In the genomic region with DNA sequence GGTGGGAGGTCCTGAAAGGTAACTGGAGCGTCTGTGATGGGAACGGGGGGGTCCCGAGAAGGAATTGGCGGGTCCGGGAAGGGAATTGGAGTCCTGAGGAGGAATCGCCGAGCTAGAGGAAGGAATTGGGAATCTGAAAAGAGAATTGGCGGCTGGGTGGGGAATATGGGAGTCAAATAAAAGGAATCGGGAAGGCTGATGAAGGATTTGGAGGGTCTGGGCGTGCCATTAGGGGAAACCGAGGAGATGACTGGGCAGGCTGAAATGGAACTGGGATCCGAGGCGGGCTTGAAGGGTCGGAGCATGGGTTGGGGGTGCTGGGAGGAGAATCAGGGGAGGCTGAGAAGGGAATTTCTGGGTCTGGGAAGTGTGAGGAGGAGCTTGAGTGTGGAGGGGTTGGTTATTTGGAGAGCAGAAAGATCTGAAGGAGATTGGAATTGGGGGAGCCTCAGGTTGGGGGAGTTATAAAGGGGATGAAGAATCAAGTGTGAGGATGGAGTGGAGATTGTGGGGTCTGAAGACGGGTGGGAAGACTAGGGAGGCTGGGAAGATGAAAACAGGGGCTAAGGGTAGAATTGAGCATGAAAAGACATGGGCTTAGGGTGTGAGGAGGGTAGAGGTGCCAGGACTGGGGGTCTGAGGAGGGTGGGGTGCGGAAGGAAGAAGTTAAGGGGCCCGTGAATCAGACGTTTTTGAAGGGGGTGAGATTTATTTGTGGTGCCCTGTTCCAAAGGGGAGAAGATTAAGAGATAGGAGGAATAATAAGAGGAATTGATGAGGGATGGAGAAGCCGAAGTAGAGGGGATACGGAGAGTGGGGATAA, we compare ENCODE assay signal across 8 cellular contexts. TPM values are rescaled to one million over a fixed set of nuclear protein-coding genes. Genes with fewer than 3 reads are reported as not detected.
DNase-seq lines count a peak whose midpoint lies in the region; ATAC-seq and TF ChIP-seq lines count a peak whose summit lies in the region.

No MANE protein-coding gene starts in this region.

- H3K36me3 ChIP-seq in colonic mucosa, result no peaks in the 10 kb centered on the region

- H3K4me3 Mint-ChIP-seq in natural killer cell, result peak overlapping the region; percentile 99

- peak overlapping the region; percentile 90 for H3K27ac ChIP-seq in C4-2B
- H3K27ac ChIP-seq in colonic mucosa, result peak overlapping the region; percentile 95

- peak overlapping the region; percentile 79 for H3K4me3 ChIP-seq in colonic mucosa

- no peaks in the 10 kb centered on the region for H3K27me3 ChIP-seq in colonic mucosa

- H3K4me1 Mint-ChIP-seq in natural killer cell, result peaks cover 49 to 52% of the 10 kb centered on the region in 2 donors

- in situ Hi-C loops in G401 (cut with HindIII; ENCODE audit: low sequenced_read_pairs), result no loop called here

- no peak for ATAC-seq in natural killer cell
- ATAC-seq in GM21717 (IDR thresholded peaks at IDR 0.05; ENCODE audit: unreplicated experiment), result no peak
- no peak for ATAC-seq in HG03108 (IDR thresholded peaks at IDR 0.05; ENCODE audit: unreplicated experiment)
- no peak for ATAC-seq in GM18858 (IDR thresholded peaks at IDR 0.05; ENCODE audit: unreplicated experiment)

- intact Hi-C loops in colonic mucosa (cut with DNase I) (loop anchor here (5.0 kb wide), 1 partner anchor 34 kb away; no protein-coding TSS in a partner anchor), natural killer cell (cut with micrococcal nuclease) (loop anchor here (5.0 kb wide), 1 partner anchor 34 kb away; no protein-coding TSS in a partner anchor)

- no peaks in the 10 kb centered on the region for H3K9me3 Mint-ChIP-seq in natural killer cell

- peaks cover 5% of the 10 kb centered on the region for H3K4me1 ChIP-seq in colonic mucosa

- peak; percentile 25 for DNase-seq in NAMALWA (ENCODE audit: low spot score)
- DNase-seq in colonic mucosa, result peak; percentile 29
- DNase-seq in natural killer cell, result no peak
- no peak for DNase-seq in G401 (ENCODE audit: low spot score)

- H3K36me3 Mint-ChIP-seq in natural killer cell, result no peaks in the 10 kb centered on the region

- H3K27me3 Mint-ChIP-seq in natural killer cell (ENCODE audit: low read depth in 2 of 2), result no peaks in the 10 kb centered on the region

- no peaks in the 10 kb centered on the region for H3K9me3 ChIP-seq in colonic mucosa

- no peak for TF ChIP-seq CTCF in C4-2B (conservative IDR thresholded peaks at IDR 0.05)
- no peak for TF ChIP-seq CTCF in colonic mucosa (IDR thresholded peaks at IDR 0.05)
- no peak for TF ChIP-seq CTCF in natural killer cell (IDR thresholded peaks at IDR 0.05)

- H3K9ac ChIP-seq in colonic mucosa (ENCODE audit: low read depth in 2 of 2, low read length in 2 of 2), result peak overlapping the region; percentile 100

- H3K27ac Mint-ChIP-seq in natural killer cell, result peak overlapping the region; percentile 85 to 92

RNA-seq across cellular contexts. Expression of a gene that starts 0.7 kb away (rescaled TPM):
- 1,000 to 10,000 TPM; 1,019 to 1,060 TPM for total RNA-seq in colonic mucosa
- 100 to 1,000 TPM; 443 to 595 (median 541) TPM for total RNA-seq in natural killer cell
- 173 and 182 TPM in 2 replicates for total RNA-seq in G401 (2014; rRNA removed; shearing (Covaris generic))

RNA-seq across cellular contexts. Expression of a gene that starts 29.2 kb away (rescaled TPM):
- total RNA-seq in colonic mucosa, result 100 to 1,000 TPM; 367 to 445 TPM
- 100 to 1,000 TPM; 232 to 262 (median 238) TPM for total RNA-seq in natural killer cell
- 451 and 515 TPM in 2 replicates for total RNA-seq in G401 (2014; rRNA removed; shearing (Covaris generic))

RNA-seq across cellular contexts. Expression of a gene that starts 30.4 kb away (rescaled TPM):
- total RNA-seq in colonic mucosa, result 1 to 10 TPM; 2.6 to 4.9 TPM
- total RNA-seq in natural killer cell, result 100 to 1,000 TPM; 162 to 201 (median 163) TPM
- total RNA-seq in G401 (2014; rRNA removed; shearing (Covaris generic)), result 0.62 TPM in 1 of 2 replicates, not detected in the other

Comparison
In these comparisons a context has a peak if more than half of its experiments do, and no peak if none do; other contexts are left out.
1. DNase-seq: peak in NAMALWA (single experiment) and colonic mucosa (single experiment); none in natural killer cell (single experiment) and G401 (single experiment).
2. RNA of a gene that starts 30.4 kb away (total RNA-seq): 162 to 201 TPM in natural killer cell; 2.6 to 4.9 TPM in colonic mucosa and 0.62 TPM in G401; every median in the first group is over 10 times any median in the second.